8 cellular contexts compared by ENCODE assay signal in genomic region chr15:22979699-22980188, GRCh38. TPM values are rescaled to one million over a fixed set of nuclear protein-coding genes. Genes with fewer than 3 reads are reported as not detected.
A peak's percentile ranks its signal among the peaks of the same experiment; 100 is the strongest.
DNase-seq lines count a peak whose midpoint lies in the region; ATAC-seq and TF ChIP-seq lines count a peak whose summit lies in the region.

No MANE protein-coding gene starts in this region.

- peak; percentile 20 for ATAC-seq in HG03045 (IDR thresholded peaks at IDR 0.05; ENCODE audit: unreplicated experiment)

- no peak for TF ChIP-seq CTCF in VCaP (conservative IDR thresholded peaks at IDR 0.05)

- H3K27ac ChIP-seq in VCaP (peak overlapping the region; percentile 92), epithelial cell of prostate (peak overlapping the region; percentile 87)

- DNase-seq in NOMO-1 (lab: John Stamatoyannopoulos, UW; ENCODE audit: unreplicated experiment in 2 of 2) (peak; percentile 12 to 33), NOMO-1 treated with dmso at 0.1 percent for 144 hours (lab: John Stamatoyannopoulos, UW; ENCODE audit: unreplicated experiment) (no peak), epithelial cell of prostate (ENCODE audit: low read depth, low spot score) (no peak), myocyte (ENCODE audit: low read depth) (peak; percentile 33), NCI-H1694 treated with DMSO at 0.1 percent for 48 hours (lab: John Stamatoyannopoulos, UW) (no peak)
- DNase-seq in NK-92 treated with Interleukin-12 subunit alpha and Interleukin-12 subunit beta, amount 100 ng/mL, for 24 hours (lab: John Stamatoyannopoulos, UW): no peak

RNA-seq across cellular contexts. Expression of gene CYFIP1, which starts 0.4 kb away (rescaled TPM):
- 92.8 and 118 TPM in 2 replicates for total RNA-seq in myocyte
- polyA plus RNA-seq in myocyte (2012): 68.1 TPM

RNA-seq across cellular contexts. Expression of gene TUBGCP5, which starts 59.6 kb away (rescaled TPM):
- 18.5 and 20.0 TPM in 2 replicates for total RNA-seq in myocyte
- 9.3 TPM for polyA plus RNA-seq in myocyte (2012)

Comparison
In these comparisons a context has a peak if more than half of its experiments do, and no peak if none do; other contexts are left out.
1. DNase-seq: peak in NOMO-1 (2 of 2) and myocyte (single experiment); none in NOMO-1 treated with dmso at 0.1 percent for 144 hours (single experiment), epithelial cell of prostate (single experiment), NCI-H1694 treated with DMSO at 0.1 percent for 48 hours (single experiment) and NK-92 treated with Interleukin-12 subunit alpha and Interleukin-12 subunit beta, amount 100 ng/mL, for 24 hours (single experiment).